Comparison of ENCODE assay signal across 14 cellular contexts in the genomic region with DNA sequence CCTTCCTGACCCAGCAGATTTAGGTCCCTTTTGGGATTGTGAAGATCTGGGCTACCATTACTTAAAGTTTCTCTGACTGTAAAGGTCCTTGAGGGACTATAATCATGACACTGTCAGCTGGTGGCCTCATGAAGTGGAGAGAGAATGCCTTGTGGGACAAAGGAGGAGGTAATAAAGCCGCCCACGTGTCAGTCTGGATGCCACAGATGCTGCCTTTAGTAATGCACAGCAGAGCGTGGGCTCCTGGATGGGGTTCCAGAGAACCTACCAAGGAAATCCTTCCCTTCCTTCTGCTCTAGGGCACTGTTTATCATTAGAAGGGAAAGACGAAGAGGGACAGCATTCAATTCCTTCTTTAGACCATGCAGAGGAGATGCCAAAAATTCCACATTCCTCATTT.
DNase-seq lines count a peak whose midpoint lies in the region; ATAC-seq and TF ChIP-seq lines count a peak whose summit lies in the region.
"Had no signal": no experiment of that assay in that cellular context is flagged by ENCODE, and none has a peak within 500 bp of the region (broad histone marks: within the 10 kb centered on the region; RNA-seq: fewer than 3 reads in every experiment).

No MANE protein-coding gene starts in this region.

- DNase-seq in ELF-1 (ENCODE audit: low read depth, low spot score) (peak; percentile 36), NCI-H2227 (lab: John Stamatoyannopoulos, UW; ENCODE audit: unreplicated experiment) (peak; percentile 57), esophagus muscularis mucosa (ENCODE audit: extremely low spot score) (no peak), sciatic nerve (ENCODE audit: low spot score) (no peak), adrenal gland (no peak), mesenteric fat pad (ENCODE audit: low spot score) (no peak)
- DNase-seq: activated naive CD4-positive, alpha-beta T cell treated with anti-CD3 and anti-CD28 coated beads, Interleukin-2, amount 10 ng/mL, durations not matched to agents 7 days and 5 days; CD4-positive, CD25-positive, alpha-beta regulatory T cell; lower lobe of right lung; NCI-H2029 treated with DMSO at 0.1 percent for 48 hours; ovary; SJCRH30 had no signal

- H3K27me3 ChIP-seq in esophagus muscularis mucosa = no peaks in the 10 kb centered on the region
- no peaks in the 10 kb centered on the region for H3K27me3 ChIP-seq in adrenal gland
- H3K27me3 ChIP-seq: hepatocyte, ovary, SJCRH30 had no signal

- H3K4me3 ChIP-seq in esophagus muscularis mucosa = no peak overlapping the region
- H3K4me3 ChIP-seq in adrenal gland = no peak overlapping the region
- H3K4me3 ChIP-seq: hepatocyte, lower lobe of right lung, ovary, SJCRH30 had no signal

- no peaks in the 10 kb centered on the region for H3K36me3 ChIP-seq in esophagus muscularis mucosa
- H3K36me3 ChIP-seq in adrenal gland (replicated peaks in 1 of 2) = no peaks in the 10 kb centered on the region
- H3K36me3 ChIP-seq: lower lobe of right lung, ovary, SJCRH30 had no signal

- 82% methylated on average over 4 of the region's 4 CpGs for WGBS in esophagus muscularis mucosa
- 84 to 93% (median 87%) methylated on average over 4 of the region's 4 CpGs for WGBS in adrenal gland, 4 donors

- intact Hi-C loops in esophagus muscularis mucosa (cut with DNase I) = loop anchor here (5.0 kb wide), 1 partner anchor 171 kb away; no protein-coding TSS in a partner anchor
- intact Hi-C loops in sciatic nerve (cut with DNase I) = no loop called here
- intact Hi-C loops in adrenal gland (cut with DNase I) = loop anchor here in 1 of 2 donors (10.0 kb wide), 1 partner anchor 169 kb away; no protein-coding TSS in a partner anchor

- TF ChIP-seq EP300 in esophagus muscularis mucosa (IDR thresholded peaks at IDR 0.05) = no peak

- TF ChIP-seq POLR2A in esophagus muscularis mucosa (IDR thresholded peaks at IDR 0.05; ENCODE audit: low read depth) (no peak), adrenal gland (IDR thresholded peaks at IDR 0.05) (no peak)

- H3K27ac ChIP-seq in esophagus muscularis mucosa (replicated peaks in 1 of 4) (peak overlapping the region; percentile 2 to 23 (median 8)), adrenal gland (no peak overlapping the region)
- H3K27ac ChIP-seq: hepatocyte, lower lobe of right lung, ovary, SJCRH30 had no signal

- ATAC-seq in sciatic nerve (peak; percentile 20), GM21723 (IDR thresholded peaks at IDR 0.05; ENCODE audit: unreplicated experiment) (no peak)
- ATAC-seq: lower lobe of right lung had no signal

- peaks cover 0 to 50% (median 21%) of the 10 kb centered on the region in 4 donors for H3K4me1 ChIP-seq in esophagus muscularis mucosa
- H3K4me1 ChIP-seq in adrenal gland (replicated peaks in 1 of 2) = peaks cover 0 to 4% of the 10 kb centered on the region in 2 donors
- H3K4me1 ChIP-seq: lower lobe of right lung had no signal

- H3K9me3 ChIP-seq in esophagus muscularis mucosa = no peaks in the 10 kb centered on the region
- H3K9me3 ChIP-seq in adrenal gland (replicated peaks in 1 of 3) = no peaks in the 10 kb centered on the region
- H3K9me3 ChIP-seq: lower lobe of right lung, ovary, SJCRH30 had no signal

- TF ChIP-seq CTCF in esophagus muscularis mucosa (IDR thresholded peaks at IDR 0.05) (no peak), adrenal gland (IDR thresholded peaks at IDR 0.05) (no peak)

Comparison
In these comparisons a context has a peak if more than half of its experiments do, and no peak if none do; other contexts are left out.
1. DNase-seq: peak in ELF-1 (single experiment) and NCI-H2227 (single experiment); none in esophagus muscularis mucosa (single experiment), sciatic nerve (single experiment), adrenal gland (0 of 7) and mesenteric fat pad (single experiment).
2. H3K27ac ChIP-seq: peak in esophagus muscularis mucosa (4 of 4); none in adrenal gland (0 of 5).